In the genomic region with DNA sequence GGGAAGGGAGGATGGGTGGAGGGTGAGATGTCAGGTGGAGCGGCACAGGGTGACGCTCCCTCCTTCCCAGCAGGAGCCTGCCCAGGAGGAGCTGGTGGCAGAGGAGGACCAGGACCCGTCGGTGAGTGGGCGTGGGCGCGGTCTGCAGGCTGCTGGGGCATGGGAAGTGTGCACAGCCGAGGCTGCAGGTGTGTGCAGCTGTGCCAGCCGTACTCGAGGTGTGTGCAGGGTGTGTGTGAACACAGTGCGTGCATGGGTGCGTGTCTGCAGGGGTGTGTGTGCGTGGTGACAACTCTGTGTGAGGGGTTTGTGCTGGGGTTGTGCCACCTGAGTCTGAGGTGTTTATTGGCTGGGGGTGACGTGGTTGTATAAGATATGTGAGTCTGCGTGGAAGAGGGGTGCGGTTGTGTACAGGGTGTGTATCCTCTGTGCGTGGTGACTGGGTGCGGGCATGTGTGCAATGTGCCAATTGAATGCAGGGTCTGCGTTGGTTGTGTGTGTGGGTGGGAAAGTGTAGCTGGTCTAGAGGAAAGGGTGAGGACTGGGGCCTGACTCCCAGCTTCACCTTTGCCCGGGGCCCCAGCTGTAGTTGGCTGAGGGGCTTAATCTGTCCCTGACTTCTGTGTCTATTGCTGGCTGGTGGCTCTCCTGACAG, we compare ENCODE assay signal across 8 cellular contexts. TPM values are rescaled to one million over a fixed set of nuclear protein-coding genes. Genes with fewer than 3 reads are reported as not detected.
DNase-seq lines count a peak whose midpoint lies in the region; ATAC-seq and TF ChIP-seq lines count a peak whose summit lies in the region.

No MANE protein-coding gene starts in this region.

- H3K36me3 ChIP-seq in mesendoderm (ENCODE audit: control insufficient read depth, insufficient read depth, low read length): no peaks in the 10 kb centered on the region

- H3K27me3 Mint-ChIP-seq in T-cell: no peaks in the 10 kb centered on the region

- peak overlapping the region; percentile 95 for H3K56ac ChIP-seq in mesendoderm (ENCODE audit: low read length)

- TF ChIP-seq CTCF in AG10803 (conservative IDR thresholded peaks at IDR 0.05; ENCODE audit: low read length): no peak

- no peak overlapping the region for H3K4ac ChIP-seq in mesendoderm (ENCODE audit: low read depth, low read length)

- no peaks in the 10 kb centered on the region for H3K27me3 ChIP-seq in mesendoderm (ENCODE audit: insufficient read depth, low read length, poor library complexity)

- H3K9ac ChIP-seq in mesendoderm (ENCODE audit: low read length): peak overlapping the region; percentile 51

- H3K27ac ChIP-seq in cingulate gyrus (ENCODE audit: low read depth, low read length): peak overlapping the region; percentile 79
- H3K27ac ChIP-seq in mesendoderm (ENCODE audit: low read depth, low read length): no peak overlapping the region
- peak overlapping the region; percentile 86 for H3K27ac ChIP-seq in substantia nigra (ENCODE audit: low read depth, low read length, poor library complexity, severe bottlenecking)

- POLR2A ChIA-PET in T-cell (lab: Charles Lee): interaction anchor here (0.5 to 0.7 kb wide), 2 partner anchors 28 to 34 kb away, joined by 3 to 5 read pairs; no protein-coding TSS in a partner anchor

- H3K4me1 ChIP-seq in mesendoderm (ENCODE audit: control insufficient read depth, low read depth, low read length): no peaks in the 10 kb centered on the region

- no peak overlapping the region for H2BK5ac ChIP-seq in mesendoderm (ENCODE audit: low read length)

- peak overlapping the region; percentile 92 for H3K27ac Mint-ChIP-seq in T-cell

- H3K18ac ChIP-seq in mesendoderm (ENCODE audit: low read length): no peak overlapping the region

- H2BK15ac ChIP-seq in mesendoderm (replicated peaks; ENCODE audit: low read depth): no peak overlapping the region

- no peak overlapping the region for H3K23ac ChIP-seq in mesendoderm (ENCODE audit: low read length)

- H3K36me3 Mint-ChIP-seq in T-cell: peaks cover 8% of the 10 kb centered on the region

- no peak overlapping the region for H3K4me2 ChIP-seq in mesendoderm (ENCODE audit: low read length)

- H3K4me3 ChIP-seq in AG10803 (ENCODE audit: low read length) (peak overlapping the region; percentile 74), mesendoderm (ENCODE audit: low read length) (no peak overlapping the region)

- H3K79me2 ChIP-seq in mesendoderm (ENCODE audit: control insufficient read depth, insufficient read depth, low read length): no peaks in the 10 kb centered on the region

- peaks cover 51 to 67% (median 59%) of the 10 kb centered on the region in 3 donors for H3K4me1 Mint-ChIP-seq in T-cell

- no peak overlapping the region for H2BK120ac ChIP-seq in mesendoderm (ENCODE audit: low read depth, low read length)

- no peaks in the 10 kb centered on the region for H3K9me3 Mint-ChIP-seq in T-cell

- DNase-seq in AG10803 (ENCODE audit: low read depth): no peak
- DNase-seq in T-cell: peak in 25 of 34 experiments; percentile 8 to 51 (median 33)
- DNase-seq in mesendoderm: no peak
- DNase-seq in substantia nigra (lab: John Stamatoyannopoulos, UW): peak in 2 of 49 donors; percentile 38 to 52
- DNase-seq in midbrain (lab: John Stamatoyannopoulos, UW): no peak
- no peak for DNase-seq in ureter (ENCODE audit: low spot score)
- DNase-seq in NCI-H226: no peak

- H3K4me3 Mint-ChIP-seq in T-cell: peak overlapping the region; percentile 84 to 90 (median 89)

- H2AK5ac ChIP-seq in mesendoderm (ENCODE audit: low read length): no peak overlapping the region

- WGBS in mesendoderm (ENCODE audit: extremely low coverage, insufficient coverage, low lambda C conversion rate): no CpG with 5 or more reads among the region's 20 CpGs

- H4K8ac ChIP-seq in mesendoderm (ENCODE audit: low read depth, low read length): no peak overlapping the region

- H3K79me1 ChIP-seq in mesendoderm (ENCODE audit: low read length): no peaks in the 10 kb centered on the region

- H4K5ac ChIP-seq in mesendoderm (ENCODE audit: low read length): no peak overlapping the region

- CTCF ChIA-PET in T-cell (lab: Charles Lee): interaction anchor here in 1 of 2 donors (0.7 to 0.9 kb wide), 2 partner anchors 12 to 22 kb away, joined by 4 to 5 read pairs; a partner anchor contains a TSS

- ATAC-seq in T-cell (replicated peaks in 1 of 4): peak; percentile 43 to 58 (median 51)

RNA-seq across cellular contexts. Expression of a gene that starts 0.7 kb away (rescaled TPM):
- total RNA-seq in T-cell (10 to 100 TPM; 38.3 to 72.8 (median 61.4) TPM), ureter (30.6 TPM)
- polyA plus RNA-seq in mesendoderm (2013, experiment 1 of 2): 1.9 TPM
- 2.1 TPM for polyA plus RNA-seq in mesendoderm (2013, experiment 2 of 2)

RNA-seq across cellular contexts. Expression of a gene that starts 9.0 kb away (rescaled TPM):
- total RNA-seq in T-cell (1 to 10 TPM; 1.3 to 5.6 (median 4.6) TPM), ureter (23.0 TPM)
- polyA plus RNA-seq in mesendoderm (2013, experiment 1 of 2): 1.1 TPM
- 0.92 TPM for polyA plus RNA-seq in mesendoderm (2013, experiment 2 of 2)

RNA-seq across cellular contexts. Expression of a gene that starts 12.2 kb away (rescaled TPM):
- 10 to 100 TPM; 38.7 to 43.3 (median 42.6) TPM for total RNA-seq in T-cell
- polyA plus RNA-seq in mesendoderm (2013, experiment 1 of 2): 59.2 TPM
- 55.7 TPM for polyA plus RNA-seq in mesendoderm (2013, experiment 2 of 2)
- total RNA-seq in ureter: 43.9 TPM

RNA-seq across cellular contexts. Expression of a gene that starts 29.9 kb away (rescaled TPM):
- total RNA-seq in T-cell (1 to 10 TPM in 3 of 5 donors, not detected in 2; 4.4 to 7.0 (median 5.5) TPM), ureter (61.0 TPM)
- 0.44 TPM for polyA plus RNA-seq in mesendoderm (2013, experiment 1 of 2)
- polyA plus RNA-seq in mesendoderm (2013, experiment 2 of 2): 0.42 TPM

RNA-seq across cellular contexts. Expression of a gene that starts 34.1 kb away (rescaled TPM):
- total RNA-seq in T-cell (10 to 100 TPM; 27.0 to 31.4 (median 28.6) TPM), ureter (68.1 TPM)
- polyA plus RNA-seq in mesendoderm (2013, experiment 1 of 2): 101 TPM
- polyA plus RNA-seq in mesendoderm (2013, experiment 2 of 2): 96.5 TPM

Comparison
In these comparisons a context has a peak if more than half of its experiments do, and no peak if none do; other contexts are left out.
1. DNase-seq: peak in T-cell (25 of 34); none in AG10803 (single experiment), mesendoderm (single experiment), midbrain (single experiment), ureter (single experiment) and NCI-H226 (single experiment).